In the genomic region with DNA sequence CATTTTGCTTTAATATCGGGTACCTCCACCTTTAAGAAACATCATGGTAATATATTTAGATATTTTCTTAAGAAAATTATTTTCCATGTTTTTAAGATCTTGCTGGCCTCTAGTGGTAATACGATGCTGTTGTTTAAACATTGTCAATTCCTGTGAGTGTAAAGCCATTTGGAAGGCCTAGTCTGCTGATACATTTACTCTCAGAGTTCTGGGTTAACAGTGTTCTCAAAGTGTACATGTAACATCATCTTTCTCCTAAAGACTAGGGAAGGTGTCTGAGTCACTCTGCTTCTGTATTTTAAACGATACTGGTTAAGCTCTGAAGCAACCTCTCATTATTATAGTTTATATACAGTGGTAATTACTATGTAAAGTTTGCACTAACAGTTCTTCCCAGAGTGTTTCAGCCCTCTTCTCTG, we compare ENCODE assay signal across 1 cellular context.
TF ChIP-seq lines count a peak whose summit lies in the region.

No MANE protein-coding gene starts in this region.

TF ChIP-seq in HCT116, 20 proteins besides CTCF, POLR2A, EP300 and RAD21 (continued from another document):
- TF ChIP-seq, protein P1, sequence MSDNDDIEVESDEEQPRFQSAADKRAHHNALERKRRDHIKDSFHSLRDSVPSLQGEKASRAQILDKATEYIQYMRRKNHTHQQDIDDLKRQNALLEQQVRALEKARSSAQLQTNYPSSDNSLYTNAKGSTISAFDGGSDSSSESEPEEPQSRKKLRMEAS (IDR thresholded peaks at IDR 0.05), result no peak
- TF ChIP-seq EGR1 (IDR thresholded peaks at IDR 0.05; ENCODE audit: low read depth) (no peak), TCF7L2 (IDR thresholded peaks at IDR 0.05; ENCODE audit: borderline replicate concordance, extremely low read depth, insufficient read depth, insufficient read length) (no peak)
